3 cellular contexts compared by ENCODE assay signal in genomic region chr11:94059065-94059464, GRCh38.
A peak's percentile ranks its signal among the peaks of the same experiment; 100 is the strongest.
TF ChIP-seq lines count a peak whose summit lies in the region.

No MANE protein-coding gene starts in this region.

TF ChIP-seq in SK-N-SH, 30 proteins besides CTCF, POLR2A, EP300 and RAD21:
- no peak for TF ChIP-seq MEF2A (IDR thresholded peaks at IDR 0.05; ENCODE audit: borderline replicate concordance, low read depth)
- no peak for TF ChIP-seq GABPA (IDR thresholded peaks at IDR 0.05; ENCODE audit: low read depth)
- TF ChIP-seq EZH2phosphoT487 (IDR thresholded peaks at IDR 0.05; ENCODE audit: borderline replicate concordance, low read depth), result no peak
- no peak for TF ChIP-seq RFX5 (IDR thresholded peaks at IDR 0.05; ENCODE audit: low read length)
- no peak for TF ChIP-seq TEAD4 (IDR thresholded peaks at IDR 0.05; ENCODE audit: borderline replicate concordance, insufficient read depth)
- TF ChIP-seq ELF1 (IDR thresholded peaks at IDR 0.05), result no peak
- no peak for TF ChIP-seq NFIC (IDR thresholded peaks at IDR 0.05; ENCODE audit: borderline replicate concordance)
- no peak for TF ChIP-seq SMC3 (IDR thresholded peaks at IDR 0.05; ENCODE audit: low read depth, low read length)

TF ChIP-seq in SK-N-SH treated with all-trans-retinoic acid at 6 μM for 48 hours, 23 proteins besides CTCF, POLR2A, EP300 and RAD21:
- TF ChIP-seq BACH2 (CRISPR knock-in tag; IDR thresholded peaks at IDR 0.05; ENCODE audit: borderline replicate concordance), result no peak
- no peak for TF ChIP-seq CREB5 (CRISPR knock-in tag; IDR thresholded peaks at IDR 0.05; ENCODE audit: low read depth)
- no peak for TF ChIP-seq TSHZ2 (CRISPR knock-in tag; IDR thresholded peaks at IDR 0.05)
- no peak for TF ChIP-seq SNAI2 (CRISPR knock-in tag; IDR thresholded peaks at IDR 0.05)
- TF ChIP-seq TOX (CRISPR knock-in tag; IDR thresholded peaks at IDR 0.05; ENCODE audit: borderline replicate concordance), result no peak
- no peak for TF ChIP-seq ZFP30 (CRISPR knock-in tag; IDR thresholded peaks at IDR 0.05)
- no peak for TF ChIP-seq GLIS3 (CRISPR knock-in tag; IDR thresholded peaks at IDR 0.05)
- TF ChIP-seq CSRNP3 (CRISPR knock-in tag; IDR thresholded peaks at IDR 0.05), result no peak
- no peak for TF ChIP-seq OSR1 (CRISPR knock-in tag; IDR thresholded peaks at IDR 0.05)
- TF ChIP-seq ZNF8 (CRISPR knock-in tag; IDR thresholded peaks at IDR 0.05), result no peak
- no peak for TF ChIP-seq ISL1 (CRISPR knock-in tag; IDR thresholded peaks at IDR 0.05)

TF ChIP-seq in IMR-90, 13 proteins besides CTCF, POLR2A, EP300 and RAD21:
- TF ChIP-seq CEBPB (IDR thresholded peaks at IDR 0.05; ENCODE audit: low read depth, low read length), result peak; percentile 56
- TF ChIP-seq RCOR1 (IDR thresholded peaks at IDR 0.05; ENCODE audit: insufficient replicate concordance, low read length), result no peak
TF ChIP-seq in IMR-90: peak in this region for 1.
